In the genomic region with DNA sequence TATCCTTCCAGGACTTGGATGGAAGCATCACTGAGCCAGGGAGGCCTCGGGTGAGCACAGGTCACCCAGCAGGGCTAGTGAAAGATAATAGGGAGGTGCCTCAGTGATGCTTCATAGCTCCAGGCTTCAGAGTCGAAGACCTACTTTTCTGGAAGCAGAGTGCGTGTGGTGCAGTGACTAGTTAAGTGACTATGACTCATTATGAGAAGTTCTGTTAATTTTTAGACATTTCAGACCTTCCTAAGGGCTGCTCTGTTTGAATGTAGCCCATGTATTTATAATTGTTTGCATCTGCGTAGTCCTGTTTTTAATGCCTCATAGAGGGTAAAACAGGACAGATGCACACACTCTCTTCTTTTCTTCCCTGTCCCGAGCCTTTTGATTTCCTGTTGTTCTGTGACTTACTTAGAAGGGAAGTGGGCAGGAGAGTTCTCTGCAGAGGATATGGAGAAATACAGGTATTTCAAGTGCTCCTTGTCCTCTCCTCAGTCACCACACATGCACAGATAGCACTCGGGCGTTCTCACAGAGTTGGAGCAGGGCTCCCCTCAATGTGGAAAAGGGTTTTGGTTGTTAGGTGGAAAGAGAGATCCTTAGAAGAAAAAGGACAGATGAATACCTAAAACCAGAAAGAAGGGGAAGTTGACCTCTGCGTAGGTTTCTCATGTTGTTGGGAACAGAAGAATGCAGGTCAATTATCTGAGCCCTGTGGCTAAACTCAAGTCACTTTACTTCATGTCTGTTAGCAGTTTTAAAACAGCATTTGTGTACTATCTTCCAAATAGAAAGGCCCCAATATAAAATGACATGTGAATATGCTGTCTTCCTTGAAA, we compare ENCODE assay signal across 8 cellular contexts. TPM values are rescaled to one million over a fixed set of nuclear protein-coding genes. Genes with fewer than 3 reads are reported as not detected.
DNase-seq lines count a peak whose midpoint lies in the region; ATAC-seq lines count a peak whose summit lies in the region.

No MANE protein-coding gene starts in this region.

- no peaks in the 10 kb centered on the region for H3K9me3 ChIP-seq in BLaER1 treated with 17β-estradiol and CSF1 and Interleukin-3, amounts not matched to agents 10 nM and 100 nM (replicated peaks in 1 of 11)
- no peaks in the 10 kb centered on the region for H3K9me3 ChIP-seq in SJCRH30 (replicated peaks)

- H3K4me1 ChIP-seq in BLaER1 treated with 17β-estradiol and CSF1 and Interleukin-3, amounts not matched to agents 10 nM and 100 nM: peaks cover 13 to 29% (median 17%) of the 10 kb centered on the region in 10 experiments
- no peaks in the 10 kb centered on the region for H3K4me1 ChIP-seq in SJCRH30

- no peak overlapping the region for H3K9ac ChIP-seq in BLaER1 treated with 17β-estradiol and CSF1 and Interleukin-3, amounts not matched to agents 10 nM and 100 nM

- POLR2A ChIA-PET in activated CD4-positive, alpha-beta T cell treated with anti-CD3 and anti-CD28 coated beads, Interleukin-2, amount 10 ng/mL, durations not matched to agents 7 days and 5 days (lab: Charles Lee): interaction anchor here (0.6 kb wide), 1 partner anchor 55 kb away, joined by 4 read pairs; no protein-coding TSS in a partner anchor

- H3K27ac Mint-ChIP-seq in activated CD4-positive, alpha-beta T cell treated with anti-CD3 and anti-CD28 coated beads, Interleukin-2, amount 10 ng/mL, durations not matched to agents 7 days and 5 days: peak overlapping the region; percentile 83

- peak overlapping the region in 7 of 11 experiments; percentile 3 to 53 (median 33); a peak in 12 of 22 replicates for H3K4me2 ChIP-seq in BLaER1 treated with 17β-estradiol and CSF1 and Interleukin-3, amounts not matched to agents 10 nM and 100 nM

- H3K27me3 ChIP-seq in BLaER1 treated with 17β-estradiol and CSF1 and Interleukin-3, amounts not matched to agents 10 nM and 100 nM: no peaks in the 10 kb centered on the region
- H3K27me3 ChIP-seq in SJCRH30: no peaks in the 10 kb centered on the region

- peak overlapping the region; percentile 47 for H3K4me3 Mint-ChIP-seq in activated CD4-positive, alpha-beta T cell treated with anti-CD3 and anti-CD28 coated beads, Interleukin-2, amount 10 ng/mL, durations not matched to agents 7 days and 5 days

- H3K27ac ChIP-seq in BLaER1 treated with 17β-estradiol and CSF1 and Interleukin-3, amounts not matched to agents 10 nM and 100 nM: no peak overlapping the region
- no peak overlapping the region for H3K27ac ChIP-seq in SJCRH30

- H3K36me3 ChIP-seq in BLaER1 treated with 17β-estradiol and CSF1 and Interleukin-3, amounts not matched to agents 10 nM and 100 nM: peaks cover 5 to 90% (median 22%) of the 10 kb centered on the region in 11 experiments; a peak in 18 of 22 replicates
- no peaks in the 10 kb centered on the region; the same call in 1 of the 2 replicates for H3K36me3 ChIP-seq in SJCRH30

- no peaks in the 10 kb centered on the region for H3K9me3 Mint-ChIP-seq in activated CD4-positive, alpha-beta T cell treated with anti-CD3 and anti-CD28 coated beads, Interleukin-2, amount 10 ng/mL, durations not matched to agents 7 days and 5 days

- H3K36me3 Mint-ChIP-seq in activated CD4-positive, alpha-beta T cell treated with anti-CD3 and anti-CD28 coated beads, Interleukin-2, amount 10 ng/mL, durations not matched to agents 7 days and 5 days (ENCODE audit: low read depth): peaks cover 61% of the 10 kb centered on the region

- peaks cover 0 to 94% (median 13%) of the 10 kb centered on the region in 11 experiments; a peak in 10 of 22 replicates for H4K20me1 ChIP-seq in BLaER1 treated with 17β-estradiol and CSF1 and Interleukin-3, amounts not matched to agents 10 nM and 100 nM

- CTCF ChIA-PET in activated CD4-positive, alpha-beta T cell treated with anti-CD3 and anti-CD28 coated beads, Interleukin-2, amount 10 ng/mL, durations not matched to agents 7 days and 5 days (lab: Charles Lee): interaction anchor here (1.0 kb wide), 1 partner anchor 24 kb away, joined by 4 read pairs; no protein-coding TSS in a partner anchor

- peak; percentile 97 for ATAC-seq in HG03108 (IDR thresholded peaks at IDR 0.05; ENCODE audit: unreplicated experiment)

- H3K4me1 Mint-ChIP-seq in activated CD4-positive, alpha-beta T cell treated with anti-CD3 and anti-CD28 coated beads, Interleukin-2, amount 10 ng/mL, durations not matched to agents 7 days and 5 days: peaks cover 71% of the 10 kb centered on the region

- H3K27me3 Mint-ChIP-seq in activated CD4-positive, alpha-beta T cell treated with anti-CD3 and anti-CD28 coated beads, Interleukin-2, amount 10 ng/mL, durations not matched to agents 7 days and 5 days: no peaks in the 10 kb centered on the region

- no peak overlapping the region for H3K4me3 ChIP-seq in BLaER1 treated with 17β-estradiol and CSF1 and Interleukin-3, amounts not matched to agents 10 nM and 100 nM
- no peak overlapping the region for H3K4me3 ChIP-seq in SJCRH30

- peak; percentile 57 for DNase-seq in GM19238 (ENCODE audit: insufficient read length, low spot score)
- DNase-seq in activated CD4-positive, alpha-beta T cell treated with anti-CD3 and anti-CD28 coated beads, Interleukin-2, amount 10 ng/mL, durations not matched to agents 7 days and 5 days: peak; percentile 29
- DNase-seq in iris pigment epithelial cell (ENCODE audit: low read depth): peak; percentile 88
- DNase-seq in cerebellar nuclear complex (lab: John Stamatoyannopoulos, UW): no peak
- DNase-seq in NCI-H1694 treated with DMSO at 0.1 percent for 48 hours (lab: John Stamatoyannopoulos, UW): no peak
- DNase-seq in SJCRH30: no peak

RNA-seq across cellular contexts. Expression of gene RALB, which starts 34.7 kb away (rescaled TPM):
- total RNA-seq in activated CD4-positive, alpha-beta T cell treated with anti-CD3 and anti-CD28 coated beads, Interleukin-2, amount 10 ng/mL, durations not matched to agents 7 days and 5 days: 10 to 100 TPM; 44.3 to 46.8 TPM
- total RNA-seq in SJCRH30 (2014; rRNA removed; shearing (Covaris generic)): 33.3 and 35.8 TPM in 2 replicates

RNA-seq across cellular contexts. Expression of gene INHBB, which starts 58.5 kb away (rescaled TPM):
- not detected for total RNA-seq in activated CD4-positive, alpha-beta T cell treated with anti-CD3 and anti-CD28 coated beads, Interleukin-2, amount 10 ng/mL, durations not matched to agents 7 days and 5 days
- not detected in 2 replicates for total RNA-seq in SJCRH30 (2014; rRNA removed; shearing (Covaris generic))

Comparison
In these comparisons a context has a peak if more than half of its experiments do, and no peak if none do; other contexts are left out.
1. DNase-seq: peak in GM19238 (single experiment), activated CD4-positive, alpha-beta T cell treated with anti-CD3 and anti-CD28 coated beads, Interleukin-2, amount 10 ng/mL, durations not matched to agents 7 days and 5 days (single experiment) and iris pigment epithelial cell (single experiment); none in cerebellar nuclear complex (0 of 2), NCI-H1694 treated with DMSO at 0.1 percent for 48 hours (single experiment) and SJCRH30 (0 of 2).